Comparison of ENCODE assay signal across 8 cellular contexts in genomic region chr1:220528049-220528678, GRCh38. TPM values are rescaled to one million over a fixed set of nuclear protein-coding genes. Genes with fewer than 3 reads are reported as not detected.
DNase-seq lines count a peak whose midpoint lies in the region; ATAC-seq and TF ChIP-seq lines count a peak whose summit lies in the region.

Gene MARK1, plus strand, starts transcription at chr1:220528136. Its CDS starts 687 bp downstream, at chr1:220528823.

- H3K27me3 ChIP-seq in cardiac muscle cell = no peaks in the 10 kb centered on the region

- peaks cover 11% of the 10 kb centered on the region for H3K4me1 Mint-ChIP-seq in activated naive CD8-positive, alpha-beta T cell treated with anti-CD3 and anti-CD28 coated beads, Interleukin-2, amount 10 ng/mL, durations not matched to agents 7 days and 5 days

- no peaks in the 10 kb centered on the region for H3K9me3 Mint-ChIP-seq in activated naive CD8-positive, alpha-beta T cell treated with anti-CD3 and anti-CD28 coated beads, Interleukin-2, amount 10 ng/mL, durations not matched to agents 7 days and 5 days

- peaks cover 45% of the 10 kb centered on the region for H3K27me3 Mint-ChIP-seq in activated naive CD8-positive, alpha-beta T cell treated with anti-CD3 and anti-CD28 coated beads, Interleukin-2, amount 10 ng/mL, durations not matched to agents 7 days and 5 days

- peaks cover 12% of the 10 kb centered on the region for H3K4me1 ChIP-seq in cardiac muscle cell (ENCODE audit: low read depth)

- no peaks in the 10 kb centered on the region for H3K36me3 ChIP-seq in cardiac muscle cell

- peak within 1 kb of the TSS; percentile 100 for H3K4me3 ChIP-seq in cardiac muscle cell

- no peak for TF ChIP-seq CTCF in cardiac muscle cell (IDR thresholded peaks at IDR 0.05; ENCODE audit: low read depth, low read length)
- TF ChIP-seq CTCF in omental fat pad (IDR thresholded peaks at IDR 0.05) = no peak

- H3K27ac ChIP-seq in cardiac muscle cell = peak within 1 kb of the TSS; percentile 88

- H3K27ac Mint-ChIP-seq in activated naive CD8-positive, alpha-beta T cell treated with anti-CD3 and anti-CD28 coated beads, Interleukin-2, amount 10 ng/mL, durations not matched to agents 7 days and 5 days = no peak within 1 kb of the TSS

- H3K9me3 ChIP-seq in cardiac muscle cell (ENCODE audit: low read depth) = no peaks in the 10 kb centered on the region

- ATAC-seq in HG02623 (IDR thresholded peaks at IDR 0.05; ENCODE audit: unreplicated experiment) (peak; percentile 48), omental fat pad (ENCODE audit: low FRiP score) (peak; percentile 65), HG02970 (IDR thresholded peaks at IDR 0.05; ENCODE audit: low FRiP score, unreplicated experiment) (no peak)
- peak; percentile 69 for ATAC-seq in activated naive CD8-positive, alpha-beta T cell treated with anti-CD3 and anti-CD28 coated beads, Interleukin-2, amount 10 ng/mL, durations not matched to agents 7 days and 5 days (ENCODE audit: low read depth)

- POLR2A ChIA-PET in activated naive CD8-positive, alpha-beta T cell treated with anti-CD3 and anti-CD28 coated beads, Interleukin-2, amount 10 ng/mL, durations not matched to agents 7 days and 5 days (lab: Charles Lee) = no interaction called here

- peak; percentile 1 for DNase-seq in stimulated activated CD4-positive, alpha-beta T cell treated with anti-CD3 and anti-CD28 coated beads, Interleukin-1b, Interleukin-23, amount 100 ng/mL, for 48 hours
- DNase-seq in stimulated activated CD4-positive, alpha-beta T cell treated with anti-CD3 and anti-CD28 coated beads, Interleukin-12 subunit alpha, Interleukin-12 subunit beta, amount 100 ng/mL, for 4 hours = no peak
- DNase-seq in NCI-H2196 (lab: John Stamatoyannopoulos, UW; ENCODE audit: unreplicated experiment) (peak; percentile 67), cardiac muscle cell (ENCODE audit: low read depth in 1 of 2, low spot score in 1 of 2) (peak; percentile 48 to 89), omental fat pad (ENCODE audit: low spot score) (no peak)
- peak; percentile 45 for DNase-seq in activated naive CD8-positive, alpha-beta T cell treated with anti-CD3 and anti-CD28 coated beads, Interleukin-2, amount 10 ng/mL, durations not matched to agents 7 days and 5 days

- no peaks in the 10 kb centered on the region for H3K36me3 Mint-ChIP-seq in activated naive CD8-positive, alpha-beta T cell treated with anti-CD3 and anti-CD28 coated beads, Interleukin-2, amount 10 ng/mL, durations not matched to agents 7 days and 5 days

- H3K4me3 Mint-ChIP-seq in activated naive CD8-positive, alpha-beta T cell treated with anti-CD3 and anti-CD28 coated beads, Interleukin-2, amount 10 ng/mL, durations not matched to agents 7 days and 5 days = peak within 1 kb of the TSS; percentile 86

RNA-seq across cellular contexts. Expression of gene MARK1, which starts in this region (rescaled TPM):
- total RNA-seq in activated naive CD8-positive, alpha-beta T cell treated with anti-CD3 and anti-CD28 coated beads, Interleukin-2, amount 10 ng/mL, durations not matched to agents 7 days and 5 days = not detected
- 24.0 and 24.6 TPM in 2 replicates for total RNA-seq in cardiac muscle cell
- 21.4 and 25.2 TPM in 2 replicates for polyA plus RNA-seq in cardiac muscle cell
- total RNA-seq in omental fat pad = 10 to 100 TPM in 1 of 4 donors, 1 to 10 TPM in 3; 7.7 to 24.4 (median 9.0) TPM

Comparison
In these comparisons a context has a peak if more than half of its experiments do, and no peak if none do; other contexts are left out.
1. RNA of gene MARK1 (total RNA-seq): 24.0 to 24.6 TPM in cardiac muscle cell and 7.7 to 24.4 TPM in omental fat pad; not detected in activated naive CD8-positive, alpha-beta T cell treated with anti-CD3 and anti-CD28 coated beads, Interleukin-2, amount 10 ng/mL, durations not matched to agents 7 days and 5 days; every median in the first group is over 4 times any median in the second.
2. DNase-seq: peak in stimulated activated CD4-positive, alpha-beta T cell treated with anti-CD3 and anti-CD28 coated beads, Interleukin-1b, Interleukin-23, amount 100 ng/mL, for 48 hours (single experiment), NCI-H2196 (single experiment) and cardiac muscle cell (2 of 2); none in stimulated activated CD4-positive, alpha-beta T cell treated with anti-CD3 and anti-CD28 coated beads, Interleukin-12 subunit alpha, Interleukin-12 subunit beta, amount 100 ng/mL, for 4 hours (single experiment) and omental fat pad (single experiment).
3. Peak in DNase-seq and ATAC-seq in activated naive CD8-positive, alpha-beta T cell treated with anti-CD3 and anti-CD28 coated beads, Interleukin-2, amount 10 ng/mL, durations not matched to agents 7 days and 5 days; RNA of the gene not detected or under 1 TPM.